In genomic region chr6:24734710-24735109, GRCh38 we compare ENCODE assay signal across 6 cellular contexts. TPM values are rescaled to one million over a fixed set of nuclear protein-coding genes. Genes with fewer than 3 reads are reported as not detected.
DNase-seq lines count a peak whose midpoint lies in the region; ATAC-seq, FAIRE-seq and TF ChIP-seq lines count a peak whose summit lies in the region.
"Not testable (repeated sequence)": the region's sequence is repeated elsewhere in the genome, so short reads cannot be mapped to it uniquely, and the experiment has no call there.

No MANE protein-coding gene starts in this region.

- not testable (repeated sequence) for H3K36me3 ChIP-seq in HEK293 (ENCODE audit: control insufficient read depth in 2 of 2, insufficient read depth in 1 of 2, low read length in 2 of 2); K562 (ENCODE audit: control insufficient read depth, insufficient read depth, low read length); HepG2 (replicated peaks in 1 of 2; ENCODE audit: control insufficient read depth in 1 of 2, insufficient read depth in 2 of 2, low read length in 2 of 2); prostate gland

- H3K4me3 Mint-ChIP-seq in activated CD8-positive, alpha-beta T cell treated with anti-CD3 and anti-CD28 coated beads for 36 hours: not testable (repeated sequence)

- H3K9me1 ChIP-seq in K562 (ENCODE audit: control insufficient read depth, insufficient read depth, low read length): not testable (repeated sequence)

- peak overlapping the region; percentile 54 for H3K27ac ChIP-seq in C4-2B
- not testable (repeated sequence) for H3K27ac ChIP-seq in HEK293 (ENCODE audit: extremely low read depth, low read depth, low read length); K562 (ENCODE audit: extremely low read depth, low read depth, low read length); HepG2 (ENCODE audit: extremely low read length, insufficient read depth, low read length)
- H3K27ac ChIP-seq in prostate gland: peak overlapping the region; percentile 27 to 75

- not testable (repeated sequence) for DNase-seq in activated CD8-positive, alpha-beta T cell treated with anti-CD3 and anti-CD28 coated beads for 36 hours; K562 (ENCODE audit: extremely low read depth in 1 of 4, low spot score in 3 of 4); HepG2 (ENCODE audit: low spot score); prostate gland (ENCODE audit: low spot score)

- in situ Hi-C loops in K562 (cut with MboI); HepG2 (cut with HindIII; ENCODE audit: extremely low pct_ligation_motif_present, low pct_unique_long_range_greater_than_20kb): not testable (repeated sequence)

- not testable (repeated sequence) for ATAC-seq in activated CD8-positive, alpha-beta T cell treated with anti-CD3 and anti-CD28 coated beads for 36 hours; K562; HepG2

- TF ChIP-seq EP300 in K562 (IDR thresholded peaks at IDR 0.05; ENCODE audit: low read length); HepG2 (IDR thresholded peaks at IDR 0.05; ENCODE audit: low read depth in 2 of 2, low read length in 2 of 2); HepG2 (CRISPR knock-in tag; IDR thresholded peaks at IDR 0.05; ENCODE audit: borderline replicate concordance): not testable (repeated sequence)

- TF ChIP-seq CTCF in C4-2B (conservative IDR thresholded peaks at IDR 0.05); HEK293 (tag by site-specific recombination; IDR thresholded peaks at IDR 0.05); K562 (IDR thresholded peaks at IDR 0.05 in 2 of 3, conservative IDR thresholded peaks at IDR 0.05 in 1 of 3; ENCODE audit: insufficient read depth in 2 of 3, low read depth in 1 of 3, low read length in 3 of 3); HepG2 (CRISPR knock-in tag; IDR thresholded peaks at IDR 0.05); prostate gland (IDR thresholded peaks at IDR 0.05): not testable (repeated sequence)
- peak; percentile 19 for TF ChIP-seq CTCF in activated CD8-positive, alpha-beta T cell treated with anti-CD3 and anti-CD28 coated beads for 36 hours (IDR thresholded peaks at IDR 0.05)

- not testable (repeated sequence) for TF ChIP-seq RAD21 in K562 (CRISPR knock-in tag; conservative IDR thresholded peaks at IDR 0.05 in 1 of 2, IDR thresholded peaks at IDR 0.05 in 1 of 2); HepG2 (CRISPR knock-in tag; IDR thresholded peaks at IDR 0.05)

- H3K4me3 ChIP-seq in HEK293 (ENCODE audit: low read depth, low read length); K562; HepG2 (replicated peaks in 1 of 3; ENCODE audit: insufficient read depth in 1 of 3, low read depth in 2 of 3, low read length in 3 of 3); prostate gland: not testable (repeated sequence)

- 5% methylated on average over 4 of the region's 4 CpGs for WGBS in K562 (ENCODE audit: insufficient coverage, low coverage, missing lambda C conversion rate)
- 66% methylated on average over 4 of the region's 4 CpGs for WGBS in HepG2 (ENCODE audit: low lambda C conversion rate)
- WGBS in prostate gland: 94% methylated on average over 4 of the region's 4 CpGs

- POLR2A ChIA-PET in HEK293 (lab: Yijun Ruan, JAX): not testable (repeated sequence)
- POLR2A ChIA-PET in activated CD8-positive, alpha-beta T cell treated with anti-CD3 and anti-CD28 coated beads for 36 hours (lab: Charles Lee): interaction anchor here (0.6 to 1.5 kb wide), 3 partner anchors 8 to 65 kb away, joined by 3 to 4 read pairs (median 3); no protein-coding TSS in a partner anchor
- POLR2A ChIA-PET in K562 (lab: Yijun Ruan, JAX): interaction anchor here (0.8 to 1.2 kb wide), 3 partner anchors 10 to 16 kb away, joined by 3 to 5 read pairs (median 3); partner anchors contain the start of gene C6orf62
- POLR2A ChIA-PET in HepG2 (lab: Yijun Ruan, JAX): interaction anchor here (1.2 kb wide), 1 partner anchor 13 kb away, joined by 5 read pairs; no protein-coding TSS in a partner anchor

- H3K4me1 Mint-ChIP-seq in activated CD8-positive, alpha-beta T cell treated with anti-CD3 and anti-CD28 coated beads for 36 hours (ENCODE audit: low read depth): not testable (repeated sequence)

- TF ChIP-seq POLR2A in K562 (conservative IDR thresholded peaks at IDR 0.05); HepG2 (IDR thresholded peaks at IDR 0.05; ENCODE audit: insufficient read depth in 1 of 2, low read depth in 2 of 2, low read length in 2 of 2); prostate gland (IDR thresholded peaks at IDR 0.05): not testable (repeated sequence)

- not testable (repeated sequence) for H3K27me3 Mint-ChIP-seq in activated CD8-positive, alpha-beta T cell treated with anti-CD3 and anti-CD28 coated beads for 36 hours

- CTCF ChIA-PET in HEK293 (lab: Yijun Ruan, JAX); K562 (lab: Yijun Ruan, JAX; ENCODE audit: low intra/inter-chr PET ratio); HepG2 (lab: Yijun Ruan, JAX; ENCODE audit: low intra/inter-chr PET ratio, low total read pairs): not testable (repeated sequence)
- CTCF ChIA-PET in activated CD8-positive, alpha-beta T cell treated with anti-CD3 and anti-CD28 coated beads for 36 hours (lab: Charles Lee): interaction anchor here (1.5 kb wide), 1 partner anchor 11 kb away, joined by 3 read pairs; no protein-coding TSS in a partner anchor

- H3K9me3 Mint-ChIP-seq in activated CD8-positive, alpha-beta T cell treated with anti-CD3 and anti-CD28 coated beads for 36 hours: peaks cover 17% of the 10 kb centered on the region

- not testable (repeated sequence) for H4K20me1 ChIP-seq in K562 (replicated peaks; ENCODE audit: control insufficient read depth, insufficient read depth, low read length); HepG2 (ENCODE audit: insufficient read depth, low read length)

- H3K4me1 ChIP-seq in HEK293 (ENCODE audit: control insufficient read depth, insufficient read depth, low read length); K562 (replicated peaks in 1 of 2; ENCODE audit: control insufficient read depth in 2 of 2, insufficient read depth in 2 of 2, low read length in 2 of 2); prostate gland (replicated peaks): not testable (repeated sequence)
- peaks cover 10% of the 10 kb centered on the region for H3K4me1 ChIP-seq in HepG2 (ENCODE audit: insufficient read depth, low read length)

- H3K9ac ChIP-seq in K562 (ENCODE audit: insufficient read depth in 1 of 2, low read depth in 2 of 2, low read length in 2 of 2); HepG2 (ENCODE audit: insufficient read depth, low read depth, low read length): not testable (repeated sequence)

- FAIRE-seq in K562 (lab: Jason Lieb, UNC); HepG2 (lab: Jason Lieb, UNC): not testable (repeated sequence)

- H3K4me2 ChIP-seq in K562 (ENCODE audit: insufficient read depth, low read length); HepG2 (ENCODE audit: low read depth, low read length): not testable (repeated sequence)

- H3K79me2 ChIP-seq in K562 (ENCODE audit: control insufficient read depth, insufficient read depth, low read length); HepG2 (ENCODE audit: insufficient read depth, low read length): not testable (repeated sequence)

- not testable (repeated sequence) for BruUV-seq in K562 (replicated peaks; lab: Mats Ljungman, UMichigan); HepG2 (replicated peaks; lab: Mats Ljungman, UMichigan)

- not testable (repeated sequence) for H3K27me3 ChIP-seq in K562 (ENCODE audit: control insufficient read depth in 2 of 2, insufficient read depth in 2 of 2, low read length in 2 of 2); HepG2 (ENCODE audit: control insufficient read depth in 1 of 2, insufficient read depth in 2 of 2, low read length in 2 of 2); prostate gland (replicated peaks; ENCODE audit: insufficient read depth)

- not testable (repeated sequence) for H3K27ac Mint-ChIP-seq in activated CD8-positive, alpha-beta T cell treated with anti-CD3 and anti-CD28 coated beads for 36 hours

- intact Hi-C loops in activated CD8-positive, alpha-beta T cell treated with anti-CD3 and anti-CD28 coated beads for 36 hours (cut with micrococcal nuclease); K562 (cut with micrococcal nuclease); HepG2 (cut with micrococcal nuclease; ENCODE audit: unreplicated experiment); prostate gland (cut with DNase I): not testable (repeated sequence)

- not testable (repeated sequence) for H3K36me3 Mint-ChIP-seq in activated CD8-positive, alpha-beta T cell treated with anti-CD3 and anti-CD28 coated beads for 36 hours (ENCODE audit: low read depth)

- H3K9me3 ChIP-seq in HEK293 (ENCODE audit: control insufficient read depth, insufficient read depth, low read depth, low read length); prostate gland: not testable (repeated sequence)
- H3K9me3 ChIP-seq in K562 (replicated peaks; ENCODE audit: control insufficient read depth, insufficient read depth, low read depth, low read length) (peaks cover 16% of the 10 kb centered on the region), HepG2 (ENCODE audit: low read length) (peaks cover 27% of the 10 kb centered on the region)

- not testable (repeated sequence) for H2AFZ ChIP-seq in K562 (ENCODE audit: low read depth, low read length); HepG2 (ENCODE audit: low read length)

RNA-seq across cellular contexts. Expression of gene C6orf62, which starts 15.8 kb away (rescaled TPM):
- total RNA-seq in activated CD8-positive, alpha-beta T cell treated with anti-CD3 and anti-CD28 coated beads for 36 hours: 100 to 1,000 TPM; 103 to 106 TPM
- total RNA-seq in K562 (2011; cell fraction: chromatin; rRNA removed; ENCODE audit: low replicate concordance): 43.5 and 83.8 TPM in 2 replicates
- 36.7 and 38.0 TPM in 2 replicates for total RNA-seq in K562 (2011; cell fraction: nucleolus; rRNA removed)
- 66.0 and 93.1 TPM in 2 replicates for total RNA-seq in K562 (2011; cell fraction: nucleoplasm; rRNA removed)
- total RNA-seq in K562 (2014; rRNA removed): 48.5 and 52.9 TPM in 2 replicates
- total RNA-seq in K562 (2014; rRNA removed; fragmentation: Illumina TruSeq; extraction: Trizol): 110 and 124 TPM in 2 replicates
- total RNA-seq in K562 (2015; rRNA removed; fragmentation: Illumina TruSeq; extraction: Trizol): 111 and 113 TPM in 2 replicates
- 113 and 117 TPM in 2 replicates for total RNA-seq in K562 (2021)
- 76.7 and 105 TPM in 2 replicates for polyA plus RNA-seq in K562 (2011; rRNA removed)
- polyA plus RNA-seq in K562 (2011; cell fraction: cytosol; rRNA removed): 37.7 and 38.4 TPM in 2 replicates
- polyA plus RNA-seq in K562 (2011; cell fraction: nucleus; rRNA removed): 55.2 and 65.3 TPM in 2 replicates
- polyA plus RNA-seq in K562 (2012): 55.2 and 66.1 TPM in 2 replicates
- polyA plus RNA-seq in K562 (2014; fragmentation: Illumina TruSeq; extraction: Trizol): 86.2 and 111 TPM in 2 replicates
- polyA plus RNA-seq in K562 (2014; fragmentation: Nextera tagmentation; extraction: Ambion mirVana): 100 to 1,000 TPM; 355 to 579 TPM
- polyA plus RNA-seq in K562 (2014; rRNA removed): 56.8 and 65.6 TPM in 2 replicates
- polyA minus RNA-seq in K562 (2011; rRNA and poly(A)+ RNA removed): 117 and 150 TPM in 2 replicates
- 41.9 and 92.5 TPM in 2 replicates for polyA minus RNA-seq in K562 (2011; cell fraction: cytosol; rRNA and poly(A)+ RNA removed)
- 37.2 and 54.4 TPM in 2 replicates for polyA minus RNA-seq in K562 (2011; cell fraction: nucleus; rRNA and poly(A)+ RNA removed)
- total RNA-seq in HepG2 (2016; rRNA removed; fragmentation: Illumina TruSeq; extraction: Trizol): 90.4 and 135 TPM in 2 replicates
- 24.8 and 26.7 TPM in 2 replicates for total RNA-seq in HepG2 (2016; cell fraction: cytosol; rRNA removed; fragmentation: Illumina TruSeq; extraction: Trizol; ENCODE audit: low read depth)
- 89.3 and 123 TPM in 2 replicates for total RNA-seq in HepG2 (2016; cell fraction: insoluble cytoplasmic fraction; rRNA removed; fragmentation: Illumina TruSeq; extraction: Trizol)
- total RNA-seq in HepG2 (2016; cell fraction: membrane; rRNA removed; fragmentation: Illumina TruSeq; extraction: Trizol): 130 and 133 TPM in 2 replicates
- total RNA-seq in HepG2 (2016; cell fraction: nucleus; rRNA removed; fragmentation: Illumina TruSeq; extraction: Trizol): 66.3 and 75.0 TPM in 2 replicates
- 54.8 and 55.6 TPM in 2 replicates for polyA plus RNA-seq in HepG2 (2011; rRNA removed)
- polyA plus RNA-seq in HepG2 (2011; cell fraction: cytosol; rRNA removed): 18.8 and 39.1 TPM in 2 replicates
- polyA plus RNA-seq in HepG2 (2011; cell fraction: nucleus; rRNA removed): 24.8 and 28.1 TPM in 2 replicates
- polyA plus RNA-seq in HepG2 (2012): 49.0 and 57.3 TPM in 2 replicates
- 13.5 and 14.0 TPM in 2 replicates for polyA plus RNA-seq in HepG2 (2016; cell fraction: cytosol; fragmentation: Illumina TruSeq; extraction: Trizol; ENCODE audit: low read depth)
- polyA plus RNA-seq in HepG2 (2016; cell fraction: insoluble cytoplasmic fraction; fragmentation: Illumina TruSeq; extraction: Trizol; ENCODE audit: low read depth): 91.3 and 99.8 TPM in 2 replicates
- 58.3 and 65.2 TPM in 2 replicates for polyA plus RNA-seq in HepG2 (2016; cell fraction: membrane; fragmentation: Illumina TruSeq; extraction: Trizol; ENCODE audit: low read depth)
- 80.5 and 88.9 TPM in 2 replicates for polyA plus RNA-seq in HepG2 (2016; cell fraction: nucleus; fragmentation: Illumina TruSeq; extraction: Trizol; ENCODE audit: insufficient read depth, low read depth)
- 48.0 and 61.4 TPM in 2 replicates for polyA minus RNA-seq in HepG2 (2011; rRNA and poly(A)+ RNA removed; ENCODE audit: low replicate concordance)
- polyA minus RNA-seq in HepG2 (2011; cell fraction: cytosol; rRNA and poly(A)+ RNA removed): 47.3 and 69.6 TPM in 2 replicates
- 76.8 and 83.0 TPM in 2 replicates for polyA minus RNA-seq in HepG2 (2011; cell fraction: nucleus; rRNA and poly(A)+ RNA removed)
- total RNA-seq in prostate gland: 100 to 1,000 TPM in 1 of 2 donors, 10 to 100 TPM in 1; 95.1 to 115 TPM

RNA-seq across cellular contexts. Expression of gene GMNN, which starts 40.0 kb away (rescaled TPM):
- 10 to 100 TPM; 69.2 to 72.6 TPM for total RNA-seq in activated CD8-positive, alpha-beta T cell treated with anti-CD3 and anti-CD28 coated beads for 36 hours
- 62.3 and 103 TPM in 2 replicates for total RNA-seq in K562 (2011; cell fraction: chromatin; rRNA removed; ENCODE audit: low replicate concordance)
- total RNA-seq in K562 (2011; cell fraction: nucleolus; rRNA removed): 65.7 and 78.8 TPM in 2 replicates
- total RNA-seq in K562 (2011; cell fraction: nucleoplasm; rRNA removed): 98.0 and 106 TPM in 2 replicates
- 140 and 156 TPM in 2 replicates for total RNA-seq in K562 (2014; rRNA removed)
- 189 and 216 TPM in 2 replicates for total RNA-seq in K562 (2014; rRNA removed; fragmentation: Illumina TruSeq; extraction: Trizol)
- 187 and 210 TPM in 2 replicates for total RNA-seq in K562 (2015; rRNA removed; fragmentation: Illumina TruSeq; extraction: Trizol)
- 144 and 146 TPM in 2 replicates for total RNA-seq in K562 (2021)
- 125 and 167 TPM in 2 replicates for polyA plus RNA-seq in K562 (2011; rRNA removed)
- polyA plus RNA-seq in K562 (2011; cell fraction: cytosol; rRNA removed): 79.5 and 92.1 TPM in 2 replicates
- 50.4 and 63.0 TPM in 2 replicates for polyA plus RNA-seq in K562 (2011; cell fraction: nucleus; rRNA removed)
- 98.2 and 179 TPM in 2 replicates for polyA plus RNA-seq in K562 (2012)
- 217 and 222 TPM in 2 replicates for polyA plus RNA-seq in K562 (2014; fragmentation: Illumina TruSeq; extraction: Trizol)
- polyA plus RNA-seq in K562 (2014; fragmentation: Nextera tagmentation; extraction: Ambion mirVana): 100 to 1,000 TPM; 331 to 370 TPM
- 199 and 254 TPM in 2 replicates for polyA plus RNA-seq in K562 (2014; rRNA removed)
- 80.2 and 85.5 TPM in 2 replicates for polyA minus RNA-seq in K562 (2011; rRNA and poly(A)+ RNA removed)
- 43.5 and 55.4 TPM in 2 replicates for polyA minus RNA-seq in K562 (2011; cell fraction: cytosol; rRNA and poly(A)+ RNA removed)
- polyA minus RNA-seq in K562 (2011; cell fraction: nucleus; rRNA and poly(A)+ RNA removed): 50.4 and 78.2 TPM in 2 replicates
- total RNA-seq in HepG2 (2016; rRNA removed; fragmentation: Illumina TruSeq; extraction: Trizol): 154 and 228 TPM in 2 replicates
- total RNA-seq in HepG2 (2016; cell fraction: cytosol; rRNA removed; fragmentation: Illumina TruSeq; extraction: Trizol; ENCODE audit: low read depth): 56.6 and 64.1 TPM in 2 replicates
- 154 and 231 TPM in 2 replicates for total RNA-seq in HepG2 (2016; cell fraction: insoluble cytoplasmic fraction; rRNA removed; fragmentation: Illumina TruSeq; extraction: Trizol)
- total RNA-seq in HepG2 (2016; cell fraction: membrane; rRNA removed; fragmentation: Illumina TruSeq; extraction: Trizol): 68.9 and 73.8 TPM in 2 replicates
- 108 and 117 TPM in 2 replicates for total RNA-seq in HepG2 (2016; cell fraction: nucleus; rRNA removed; fragmentation: Illumina TruSeq; extraction: Trizol)
- polyA plus RNA-seq in HepG2 (2011; rRNA removed): 41.6 and 61.8 TPM in 2 replicates
- polyA plus RNA-seq in HepG2 (2011; cell fraction: cytosol; rRNA removed): 38.6 and 39.1 TPM in 2 replicates
- 27.0 and 29.5 TPM in 2 replicates for polyA plus RNA-seq in HepG2 (2011; cell fraction: nucleus; rRNA removed)
- polyA plus RNA-seq in HepG2 (2012): 64.4 and 82.5 TPM in 2 replicates
- polyA plus RNA-seq in HepG2 (2016; cell fraction: cytosol; fragmentation: Illumina TruSeq; extraction: Trizol; ENCODE audit: low read depth): 38.2 and 45.0 TPM in 2 replicates
- 256 and 266 TPM in 2 replicates for polyA plus RNA-seq in HepG2 (2016; cell fraction: insoluble cytoplasmic fraction; fragmentation: Illumina TruSeq; extraction: Trizol; ENCODE audit: low read depth)
- 43.5 and 50.5 TPM in 2 replicates for polyA plus RNA-seq in HepG2 (2016; cell fraction: membrane; fragmentation: Illumina TruSeq; extraction: Trizol; ENCODE audit: low read depth)
- 137 and 150 TPM in 2 replicates for polyA plus RNA-seq in HepG2 (2016; cell fraction: nucleus; fragmentation: Illumina TruSeq; extraction: Trizol; ENCODE audit: insufficient read depth, low read depth)
- 38.8 and 71.1 TPM in 2 replicates for polyA minus RNA-seq in HepG2 (2011; rRNA and poly(A)+ RNA removed; ENCODE audit: low replicate concordance)
- polyA minus RNA-seq in HepG2 (2011; cell fraction: cytosol; rRNA and poly(A)+ RNA removed): 28.4 and 37.2 TPM in 2 replicates
- 67.4 and 86.9 TPM in 2 replicates for polyA minus RNA-seq in HepG2 (2011; cell fraction: nucleus; rRNA and poly(A)+ RNA removed)
- total RNA-seq in prostate gland: 100 to 1,000 TPM in 1 of 2 donors, 1 to 10 TPM in 1; 9.0 to 129 TPM
